8 cellular contexts compared by ENCODE assay signal in the genomic region with DNA sequence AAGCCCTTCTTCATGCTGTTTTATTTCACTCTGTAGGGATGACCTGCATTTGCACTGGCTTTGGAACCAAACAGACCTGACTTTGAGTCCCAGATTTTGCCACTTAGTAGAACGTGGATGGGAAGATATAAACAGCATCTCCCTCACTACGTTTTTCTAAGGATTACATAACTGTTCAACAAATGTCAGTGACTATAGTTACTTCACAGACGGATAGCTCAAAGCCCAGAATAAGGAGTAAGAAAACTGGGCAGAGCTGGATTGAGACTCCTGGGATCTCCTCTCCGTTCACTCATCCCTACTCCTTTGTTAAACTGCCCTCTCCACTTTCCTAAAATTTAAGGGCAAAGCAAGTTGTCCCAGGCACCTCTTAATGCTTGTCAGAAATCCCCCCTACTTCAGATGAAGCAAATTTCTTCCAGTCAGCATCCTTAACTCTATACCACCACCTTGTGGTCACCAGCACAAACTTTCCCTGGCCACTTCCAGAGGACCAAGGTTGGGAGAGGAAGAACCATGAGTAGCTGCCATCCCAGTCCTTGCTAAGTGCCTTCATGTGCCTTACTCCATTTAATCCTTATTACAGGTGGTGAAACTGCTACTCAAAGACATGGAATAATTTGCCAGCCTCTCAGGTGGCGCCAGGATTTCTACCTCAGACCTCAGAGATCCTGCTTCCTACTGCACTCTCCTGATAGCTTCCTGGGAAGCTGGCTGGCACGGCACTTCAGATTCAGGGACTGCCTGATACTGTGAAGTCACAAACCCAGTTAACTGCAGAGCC. TPM values are rescaled to one million over a fixed set of nuclear protein-coding genes. Genes with fewer than 3 reads are reported as not detected.
DNase-seq lines count a peak whose midpoint lies in the region; ATAC-seq and TF ChIP-seq lines count a peak whose summit lies in the region.

No MANE protein-coding gene starts in this region.

- H3K27ac ChIP-seq in GM23338 (ENCODE audit: low read depth) = peak overlapping the region; percentile 84
- H3K27ac ChIP-seq in heart right ventricle = peak overlapping the region in 6 of 10 donors; percentile 32 to 58 (median 48)
- H3K27ac ChIP-seq in prostate gland = peak overlapping the region; percentile 67 to 70

- H3K4me1 Mint-ChIP-seq in Caco-2 (ENCODE audit: low read depth, unreplicated experiment) = peaks cover 6% of the 10 kb centered on the region
- peaks cover 16% of the 10 kb centered on the region for H3K4me1 Mint-ChIP-seq in GM23338

- H3K27me3 Mint-ChIP-seq in Caco-2 (ENCODE audit: insufficient read depth, unreplicated experiment) (no peaks in the 10 kb centered on the region), GM23338 (ENCODE audit: insufficient read depth, low read depth, poor library complexity) (peaks cover 15% of the 10 kb centered on the region)

- peaks cover 16% of the 10 kb centered on the region for H3F3A ChIP-seq in GM23338 (replicated peaks; ENCODE audit: low read depth)

- H3K4me1 ChIP-seq in Caco-2 = peaks cover 1% of the 10 kb centered on the region; the same call in 1 of the 2 replicates
- H3K4me1 ChIP-seq in GM23338 (ENCODE audit: insufficient read depth) = no peaks in the 10 kb centered on the region
- H3K4me1 ChIP-seq in heart right ventricle = peaks cover 0 to 28% (median 13%) of the 10 kb centered on the region in 9 donors
- H3K4me1 ChIP-seq in prostate gland (replicated peaks) = peaks cover 14% of the 10 kb centered on the region

- TF ChIP-seq POLR2A in prostate gland (IDR thresholded peaks at IDR 0.05) = no peak

- H2AFZ ChIP-seq in GM23338 = no peak overlapping the region

- POLR2A ChIA-PET in Caco-2 (lab: Charles Lee) = interaction anchor here (1.2 to 1.5 kb wide), 3 partner anchors 11 to 39 kb away, joined by 3 to 8 read pairs (median 5); a partner anchor contains a TSS

- H3K79me2 ChIP-seq in GM23338 (replicated peaks; ENCODE audit: insufficient read depth) = no peaks in the 10 kb centered on the region

- no peak overlapping the region for H3K4me2 ChIP-seq in GM23338

- H3K27me3 ChIP-seq in Caco-2 (replicated peaks; ENCODE audit: control insufficient read depth, insufficient read depth, low read length) (no peaks in the 10 kb centered on the region), GM23338 (ENCODE audit: insufficient read depth) (no peaks in the 10 kb centered on the region), heart right ventricle (no peaks in the 10 kb centered on the region), prostate gland (replicated peaks; ENCODE audit: insufficient read depth) (no peaks in the 10 kb centered on the region)

- ATAC-seq in GM23338 (peak; percentile 83), heart right ventricle (peak; percentile 66 to 88 (median 78)), HG02885 (IDR thresholded peaks at IDR 0.05; ENCODE audit: poor library complexity, unreplicated experiment) (no peak)

- H3K36me3 ChIP-seq in Caco-2 (ENCODE audit: control insufficient read depth, insufficient read depth, low read length) = no peaks in the 10 kb centered on the region; the same call in 1 of the 2 replicates
- H3K36me3 ChIP-seq in GM23338 (ENCODE audit: insufficient read depth) = peaks cover 11% of the 10 kb centered on the region; the same call in 1 of the 2 replicates
- H3K36me3 ChIP-seq in heart right ventricle = peaks cover 0 to 31% (median 15%) of the 10 kb centered on the region in 9 donors
- no peaks in the 10 kb centered on the region for H3K36me3 ChIP-seq in prostate gland

- H4K20me1 ChIP-seq in GM23338 (replicated peaks; ENCODE audit: insufficient read depth) = peaks cover 8% of the 10 kb centered on the region; the same call in 1 of the 2 replicates

- H3K4me3 Mint-ChIP-seq in Caco-2 (ENCODE audit: unreplicated experiment) (peak overlapping the region; percentile 12), GM23338 (no peak overlapping the region)

- no peaks in the 10 kb centered on the region for H3K9me2 ChIP-seq in GM23338 (ENCODE audit: insufficient read depth)

- peak; percentile 56 to 74 for DNase-seq in Caco-2
- peak; percentile 87 for DNase-seq in GM23338 (ENCODE audit: low spot score)
- DNase-seq in NCI-H446 treated with DMSO at 0.1 percent for 48 hours (lab: John Stamatoyannopoulos, UW) = peak; percentile 40
- peak in 31 of 58 donors; percentile 6 to 66 (median 26) for DNase-seq in anterior cingulate cortex (lab: John Stamatoyannopoulos, UW)
- DNase-seq in heart right ventricle = peak in 1 of 2 donors; percentile 47
- DNase-seq in prostate gland (ENCODE audit: low spot score) = peak; percentile 56
- no peak for DNase-seq in NCI-H1930 (lab: John Stamatoyannopoulos, UW)

- no peaks in the 10 kb centered on the region for H3K9me3 ChIP-seq in Caco-2
- H3K9me3 ChIP-seq in heart right ventricle = no peaks in the 10 kb centered on the region
- H3K9me3 ChIP-seq in prostate gland = no peaks in the 10 kb centered on the region

- TF ChIP-seq CTCF in Caco-2 (IDR thresholded peaks at IDR 0.05; ENCODE audit: insufficient read depth in 1 of 2, low read depth in 1 of 2, low read length in 1 of 2, severe bottlenecking in 1 of 2, unreplicated experiment in 1 of 2) = peak; percentile 56 to 85
- TF ChIP-seq CTCF in GM23338 (conservative IDR thresholded peaks at IDR 0.05; ENCODE audit: low read depth in 2 of 2) = peak; percentile 83 to 84
- TF ChIP-seq CTCF in heart right ventricle (IDR thresholded peaks at IDR 0.05) = peak; percentile 54 to 82 (median 76)
- peak; percentile 51 to 92 (median 82) for TF ChIP-seq CTCF in prostate gland (IDR thresholded peaks at IDR 0.05)

- H3K27ac Mint-ChIP-seq in Caco-2 (ENCODE audit: unreplicated experiment) (peak overlapping the region; percentile 40), GM23338 (no peak overlapping the region)

- intact Hi-C loops in Caco-2 (cut with micrococcal nuclease; ENCODE audit: unreplicated experiment) (loop anchor here (1.0 kb wide), 2 partner anchors 39 to 53 kb away; no protein-coding TSS in a partner anchor), heart right ventricle (cut with DNase I) (loop anchor here in 9 of 10 donors (1.0 to 5.0 kb wide), 6 partner anchors 11 to 53 kb away; a partner anchor contains a TSS), prostate gland (cut with DNase I) (loop anchor here (1.0 to 10.0 kb wide), 3 partner anchors 40 to 279 kb away; no protein-coding TSS in a partner anchor)

- 22% methylated on average over 6 of the region's 6 CpGs for WGBS in heart right ventricle, 2 donors
- 23% methylated on average over 6 of the region's 6 CpGs for WGBS in prostate gland

- H3K4me3 ChIP-seq in Caco-2 (ENCODE audit: low read depth, low read length) = no peak overlapping the region
- no peak overlapping the region for H3K4me3 ChIP-seq in GM23338
- no peak overlapping the region for H3K4me3 ChIP-seq in heart right ventricle
- H3K4me3 ChIP-seq in prostate gland = no peak overlapping the region

- CTCF ChIA-PET in Caco-2 (lab: Charles Lee) = interaction anchor here (0.6 to 3.5 kb wide), 18 partner anchors 11 to 65 kb away, joined by 3 to 43 read pairs (median 5); a partner anchor contains a TSS

- H3K9me3 Mint-ChIP-seq in Caco-2 (ENCODE audit: unreplicated experiment) (no peaks in the 10 kb centered on the region), GM23338 (no peaks in the 10 kb centered on the region; the same call in 2 of the 3 replicates)

- BruUV-seq in Caco-2 (replicated peaks; lab: Mats Ljungman, UMichigan) = no TSS peak

- H3K36me3 Mint-ChIP-seq in Caco-2 (ENCODE audit: insufficient read depth, unreplicated experiment) (peaks cover 46% of the 10 kb centered on the region), GM23338 (ENCODE audit: low read depth) (peaks cover 21% of the 10 kb centered on the region)

TF ChIP-seq in GM23338, 12 proteins besides CTCF, POLR2A, EP300 and RAD21 (continues in another document):
- TF ChIP-seq STAT1 (IDR thresholded peaks at IDR 0.05; ENCODE audit: unreplicated experiment) (no peak), CREB1 (CRISPR knock-in tag; IDR thresholded peaks at IDR 0.05; ENCODE audit: low read depth) (no peak), NANOG (IDR thresholded peaks at IDR 0.05; ENCODE audit: borderline replicate concordance) (no peak), POLR2AphosphoS5 (IDR thresholded peaks at IDR 0.05; ENCODE audit: low read depth) (no peak; the same call in 1 of the 2 replicates), EZH2phosphoT487 (IDR thresholded peaks at IDR 0.05; ENCODE audit: unreplicated experiment) (no peak), ZNF114 (CRISPR knock-in tag; IDR thresholded peaks at IDR 0.05) (no peak), JUNB (IDR thresholded peaks at IDR 0.05; ENCODE audit: unreplicated experiment) (no peak), EZH2 (IDR thresholded peaks at IDR 0.05; ENCODE audit: low read depth, unreplicated experiment) (no peak), ZNF331 (CRISPR knock-in tag; IDR thresholded peaks at IDR 0.05; ENCODE audit: low read depth) (no peak)
- TF ChIP-seq, protein P1, sequence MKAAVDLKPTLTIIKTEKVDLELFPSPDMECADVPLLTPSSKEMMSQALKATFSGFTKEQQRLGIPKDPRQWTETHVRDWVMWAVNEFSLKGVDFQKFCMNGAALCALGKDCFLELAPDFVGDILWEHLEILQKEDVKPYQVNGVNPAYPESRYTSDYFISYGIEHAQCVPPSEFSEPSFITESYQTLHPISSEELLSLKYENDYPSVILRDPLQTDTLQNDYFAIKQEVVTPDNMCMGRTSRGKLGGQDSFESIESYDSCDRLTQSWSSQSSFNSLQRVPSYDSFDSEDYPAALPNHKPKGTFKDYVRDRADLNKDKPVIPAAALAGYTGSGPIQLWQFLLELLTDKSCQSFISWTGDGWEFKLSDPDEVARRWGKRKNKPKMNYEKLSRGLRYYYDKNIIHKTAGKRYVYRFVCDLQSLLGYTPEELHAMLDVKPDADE (IDR thresholded peaks at IDR 0.05) = no peak

RNA-seq across cellular contexts. Expression of a gene that starts 38.4 kb away (rescaled TPM):
- 83.7 and 84.0 TPM in 2 replicates for total RNA-seq in Caco-2 (2022)
- total RNA-seq in GM23338 (2014; rRNA removed; shearing (Covaris generic)) = 11.5 and 13.5 TPM in 2 replicates
- polyA plus RNA-seq in GM23338 (2016; fragmentation: Nextera tagmentation; extraction: Ambion mirVana) = 57.1 and 60.3 TPM in 2 replicates
- total RNA-seq in heart right ventricle = 100 to 1,000 TPM in 1 of 10 donors, 10 to 100 TPM in 8, 1 to 10 TPM in 1; 5.2 to 164 (median 40.8) TPM
- 10 to 100 TPM; 10.8 to 14.5 TPM for polyA plus RNA-seq in heart right ventricle
- total RNA-seq in prostate gland = 10 to 100 TPM; 12.2 to 19.5 TPM

RNA-seq across cellular contexts. Expression of a gene that starts 39.4 kb away (rescaled TPM):
- 179 and 184 TPM in 2 replicates for total RNA-seq in Caco-2 (2022)
- total RNA-seq in GM23338 (2014; rRNA removed; shearing (Covaris generic)) = 134 and 136 TPM in 2 replicates
- polyA plus RNA-seq in GM23338 (2016; fragmentation: Nextera tagmentation; extraction: Ambion mirVana) = 56.7 and 68.9 TPM in 2 replicates
- total RNA-seq in heart right ventricle = 100 to 1,000 TPM in 1 of 10 donors, 10 to 100 TPM in 9; 73.5 to 113 (median 83.9) TPM
- 10 to 100 TPM; 17.9 to 52.3 TPM for polyA plus RNA-seq in heart right ventricle
- 10 to 100 TPM; 58.0 to 64.1 TPM for total RNA-seq in prostate gland

Comparison
In these comparisons a context has a peak if more than half of its experiments do, and no peak if none do; other contexts are left out.
1. DNase-seq: peak in Caco-2 (2 of 2), GM23338 (single experiment), NCI-H446 treated with DMSO at 0.1 percent for 48 hours (single experiment), anterior cingulate cortex (31 of 58) and prostate gland (single experiment); none in NCI-H1930 (0 of 2).
2. Peak in every context shown above with its lines, with median percentiles within 50 percentile points of each other: CTCF ChIP-seq and H3K27ac ChIP-seq.